19 cellular contexts compared by ENCODE assay signal in genomic region chrX:45309096-45309495, GRCh38.
"Had no signal": no experiment of that assay in that cellular context is flagged by ENCODE, and none has a peak within 500 bp of the region (broad histone marks: within the 10 kb centered on the region; RNA-seq: fewer than 3 reads in every experiment).

No MANE protein-coding gene starts in this region.

- DNase-seq: activated CD4-positive, alpha-beta T cell treated with anti-CD3 and anti-CD28 coated beads for 1 hour; activated CD4-positive, alpha-beta T cell treated with anti-CD3 and anti-CD28 coated beads, Interleukin-2, amount 50 U/mL, for 4 hours; activated naive CD4-positive, alpha-beta T cell treated with anti-CD3 and anti-CD28 coated beads, Interleukin-2, amount 50 U/mL, for 16 hours; adrenal gland; brain microvascular endothelial cell; effector memory CD4-positive, alpha-beta T cell; hippocampal formation; stimulated activated CD4-positive, alpha-beta T cell treated with anti-CD3 and anti-CD28 coated beads, Interleukin-15, amount 100 ng/mL, for 24 hours; stimulated activated CD4-positive, alpha-beta T cell treated with anti-CD3 and anti-CD28 coated beads, Interleukin-4, amount 100 ng/mL, for 1 hour; stimulated activated naive CD4-positive, alpha-beta T cell; substantia nigra had no signal

- H3K4me3 Mint-ChIP-seq: activated T-helper 17 cell treated with anti-CD3 and anti-CD28 coated beads, Interleukin-2, amount 50 U/mL, for 72 hours; central memory CD8-positive, alpha-beta T cell; dendritic cell treated with granulocyte-macrophage colony-stimulating factor and Interleukin-4, amounts not matched to agents 40 ng/mL and 50 ng/mL, for 4 days had no signal

- H3K27ac ChIP-seq: adrenal gland, brain microvascular endothelial cell, right atrium auricular region, skin epidermis, tibial nerve, vagina had no signal

- H3K4me3 ChIP-seq: adrenal gland, right atrium auricular region, skin epidermis, tibial nerve, vagina had no signal

- H3K4me1 Mint-ChIP-seq: activated T-helper 17 cell treated with anti-CD3 and anti-CD28 coated beads, Interleukin-2, amount 50 U/mL, for 72 hours; central memory CD8-positive, alpha-beta T cell had no signal

- H3K27ac Mint-ChIP-seq: activated T-helper 17 cell treated with anti-CD3 and anti-CD28 coated beads, Interleukin-2, amount 50 U/mL, for 72 hours; dendritic cell treated with granulocyte-macrophage colony-stimulating factor and Interleukin-4, amounts not matched to agents 40 ng/mL and 50 ng/mL, for 4 days; progenitor cell of endocrine pancreas had no signal

- H3K36me3 ChIP-seq: adrenal gland, brain microvascular endothelial cell, right atrium auricular region, tibial nerve, vagina had no signal

- ATAC-seq: activated T-helper 17 cell treated with anti-CD3 and anti-CD28 coated beads, Interleukin-2, amount 50 U/mL, for 72 hours had no signal

- H3K9me3 Mint-ChIP-seq: activated T-helper 17 cell treated with anti-CD3 and anti-CD28 coated beads, Interleukin-2, amount 50 U/mL, for 72 hours; central memory CD8-positive, alpha-beta T cell; dendritic cell treated with granulocyte-macrophage colony-stimulating factor and Interleukin-4, amounts not matched to agents 40 ng/mL and 50 ng/mL, for 4 days had no signal

- H3K9me3 ChIP-seq: adrenal gland, vagina had no signal

- H3K27me3 Mint-ChIP-seq: central memory CD8-positive, alpha-beta T cell; dendritic cell treated with granulocyte-macrophage colony-stimulating factor and Interleukin-4, amounts not matched to agents 40 ng/mL and 50 ng/mL, for 4 days; progenitor cell of endocrine pancreas had no signal

- H3K4me1 ChIP-seq: adrenal gland, right atrium auricular region, tibial nerve, vagina had no signal

- H3K27me3 ChIP-seq: brain microvascular endothelial cell, right atrium auricular region, vagina had no signal
